In the genomic region with DNA sequence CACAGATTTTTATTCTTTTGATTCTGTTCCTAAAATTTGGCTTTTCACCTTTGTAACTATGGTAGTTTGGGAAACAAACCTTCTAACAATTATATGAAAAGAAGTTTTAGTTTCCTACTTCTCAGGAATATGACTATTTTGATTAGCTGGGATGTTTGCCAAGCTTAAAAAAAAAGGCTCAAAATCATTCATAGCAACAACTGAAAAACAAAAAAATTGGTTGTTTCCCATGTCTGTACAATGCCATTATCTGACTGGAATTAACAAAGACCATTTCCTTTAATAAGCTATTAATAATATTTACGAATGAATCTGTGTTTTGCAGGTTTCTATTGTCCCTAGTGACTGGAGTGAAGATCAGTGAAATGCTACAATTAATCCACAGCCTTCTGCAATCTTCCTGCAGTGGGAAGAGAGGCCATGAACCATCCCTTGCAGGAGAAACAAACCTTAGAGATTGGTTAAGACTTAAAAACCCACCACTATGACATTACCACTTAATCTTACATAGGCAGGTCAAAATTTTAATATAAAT, we compare ENCODE assay signal across 11 cellular contexts. TPM values are rescaled to one million over a fixed set of nuclear protein-coding genes. Genes with fewer than 3 reads are reported as not detected.
A peak's percentile ranks its signal among the peaks of the same experiment; 100 is the strongest.
DNase-seq lines count a peak whose midpoint lies in the region; ATAC-seq and TF ChIP-seq lines count a peak whose summit lies in the region.
"Had no signal": no experiment of that assay in that cellular context is flagged by ENCODE, and none has a peak within 500 bp of the region (broad histone marks: within the 10 kb centered on the region; RNA-seq: fewer than 3 reads in every experiment).

No MANE protein-coding gene starts in this region.

- H3K4me2 ChIP-seq in mesendoderm (ENCODE audit: low read length), result no peak overlapping the region

- DNase-seq in stimulated activated naive CD8-positive, alpha-beta T cell treated with anti-CD3 and anti-CD28 coated beads, Interleukin-15, Interleukin-2, amounts not matched to agents 100 U/mL and 50 U/mL, for 24 hours, result no peak
- DNase-seq in astrocyte of the cerebellum (ENCODE audit: low read depth) (no peak), mesendoderm (no peak), upper lobe of right lung (no peak), NCI-H187 (lab: John Stamatoyannopoulos, UW) (no peak), NCI-H2227 treated with DMSO at 0.1 percent for 48 hours (lab: John Stamatoyannopoulos, UW) (no peak)
- DNase-seq: DMS79 treated with DMSO at 0.1 percent for 48 hours, NCI-H187 treated with DMSO at 0.1 percent for 48 hours, WERI-Rb-1 had no signal

- H3K79me1 ChIP-seq in mesendoderm (ENCODE audit: low read length), result peaks cover 19% of the 10 kb centered on the region

- H3K4me1 ChIP-seq in mesendoderm (ENCODE audit: control insufficient read depth, low read depth, low read length), result peaks cover 16% of the 10 kb centered on the region
- H3K4me1 ChIP-seq in upper lobe of right lung, result peaks cover 54% of the 10 kb centered on the region

- H2AK5ac ChIP-seq in mesendoderm (ENCODE audit: low read length), result no peak overlapping the region

- no peak overlapping the region for H2BK5ac ChIP-seq in mesendoderm (ENCODE audit: low read length)

- peak overlapping the region; percentile 25 for H3K9ac ChIP-seq in mesendoderm (ENCODE audit: low read length)

- no peak overlapping the region for H3K4ac ChIP-seq in mesendoderm (ENCODE audit: low read depth, low read length)

- H4K8ac ChIP-seq in mesendoderm (ENCODE audit: low read depth, low read length), result no peak overlapping the region

- no peaks in the 10 kb centered on the region for H3K9me3 ChIP-seq in upper lobe of right lung

- intact Hi-C loops in upper lobe of right lung (cut with DNase I), result no loop called here

- H3K27ac Mint-ChIP-seq in stimulated activated naive CD8-positive, alpha-beta T cell treated with anti-CD3 and anti-CD28 coated beads, Interleukin-15, Interleukin-2, amounts not matched to agents 100 ng/mL and 50 ng/mL, for 24 hours, result peak overlapping the region; percentile 81

- H3K4me3 ChIP-seq in astrocyte of the cerebellum (ENCODE audit: low read depth, low read length), result peak overlapping the region; percentile 60
- H3K4me3 ChIP-seq in mesendoderm (ENCODE audit: low read length), result no peak overlapping the region
- peak overlapping the region; percentile 94 for H3K4me3 ChIP-seq in upper lobe of right lung

- ATAC-seq in stimulated activated naive CD8-positive, alpha-beta T cell treated with anti-CD3 and anti-CD28 coated beads, Interleukin-15, Interleukin-2, amounts not matched to agents 100 U/mL and 50 U/mL, for 24 hours, result no peak
- ATAC-seq in upper lobe of right lung (no peak), GM18858 (IDR thresholded peaks at IDR 0.05; ENCODE audit: unreplicated experiment) (no peak)

- H3K23ac ChIP-seq in mesendoderm (ENCODE audit: low read length), result no peak overlapping the region

- no peak for TF ChIP-seq CTCF in astrocyte of the cerebellum (IDR thresholded peaks at IDR 0.05; ENCODE audit: low read depth, low read length, missing control alignments)
- TF ChIP-seq CTCF in upper lobe of right lung (IDR thresholded peaks at IDR 0.05), result no peak

- peak overlapping the region; percentile 97 for H3K4me3 Mint-ChIP-seq in stimulated activated naive CD8-positive, alpha-beta T cell treated with anti-CD3 and anti-CD28 coated beads, Interleukin-15, Interleukin-2, amounts not matched to agents 100 ng/mL and 50 ng/mL, for 24 hours

- no peaks in the 10 kb centered on the region for H3K9me3 Mint-ChIP-seq in stimulated activated naive CD8-positive, alpha-beta T cell treated with anti-CD3 and anti-CD28 coated beads, Interleukin-15, Interleukin-2, amounts not matched to agents 100 ng/mL and 50 ng/mL, for 24 hours

- no peaks in the 10 kb centered on the region for H3K36me3 ChIP-seq in mesendoderm (ENCODE audit: control insufficient read depth, insufficient read depth, low read length)
- H3K36me3 ChIP-seq in upper lobe of right lung, result peaks cover 11% of the 10 kb centered on the region

- peaks cover 34% of the 10 kb centered on the region for H3K79me2 ChIP-seq in mesendoderm (ENCODE audit: control insufficient read depth, insufficient read depth, low read length)

- H4K5ac ChIP-seq in mesendoderm (ENCODE audit: low read length), result no peak overlapping the region

- H3K4me1 Mint-ChIP-seq in stimulated activated naive CD8-positive, alpha-beta T cell treated with anti-CD3 and anti-CD28 coated beads, Interleukin-15, Interleukin-2, amounts not matched to agents 100 ng/mL and 50 ng/mL, for 24 hours (ENCODE audit: low read depth), result peaks cover 65% of the 10 kb centered on the region

- H3K27ac ChIP-seq in mesendoderm (ENCODE audit: low read depth, low read length), result no peak overlapping the region
- no peak overlapping the region for H3K27ac ChIP-seq in upper lobe of right lung
- H3K27ac ChIP-seq: WERI-Rb-1 had no signal

- H2BK15ac ChIP-seq in mesendoderm (replicated peaks; ENCODE audit: low read depth), result no peak overlapping the region

- WGBS in mesendoderm (ENCODE audit: extremely low coverage, insufficient coverage, low lambda C conversion rate), result no CpG with 5 or more reads among the region's 1 CpG

- H2BK120ac ChIP-seq in mesendoderm (ENCODE audit: low read depth, low read length), result no peak overlapping the region

- H3K27me3 ChIP-seq in mesendoderm (ENCODE audit: insufficient read depth, low read length, poor library complexity), result no peaks in the 10 kb centered on the region
- no peaks in the 10 kb centered on the region for H3K27me3 ChIP-seq in upper lobe of right lung

- in situ Hi-C loops in astrocyte of the cerebellum (cut with HindIII; ENCODE audit: low sequenced_read_pairs), result no loop called here

- peaks cover 80% of the 10 kb centered on the region for H3K36me3 Mint-ChIP-seq in stimulated activated naive CD8-positive, alpha-beta T cell treated with anti-CD3 and anti-CD28 coated beads, Interleukin-15, Interleukin-2, amounts not matched to agents 100 ng/mL and 50 ng/mL, for 24 hours (ENCODE audit: low read depth)

- no peak overlapping the region for H3K18ac ChIP-seq in mesendoderm (ENCODE audit: low read length)

- no peaks in the 10 kb centered on the region for H3K27me3 Mint-ChIP-seq in stimulated activated naive CD8-positive, alpha-beta T cell treated with anti-CD3 and anti-CD28 coated beads, Interleukin-15, Interleukin-2, amounts not matched to agents 100 ng/mL and 50 ng/mL, for 24 hours

- no peak overlapping the region for H3K56ac ChIP-seq in mesendoderm (ENCODE audit: low read length)

RNA-seq across cellular contexts. Expression of gene PURB, which starts 4.2 kb away (rescaled TPM):
- 10.5 TPM for polyA plus RNA-seq in mesendoderm (2013, experiment 1 of 2)
- 10.2 TPM for polyA plus RNA-seq in mesendoderm (2013, experiment 2 of 2)
- 26.0 TPM for total RNA-seq in upper lobe of right lung

RNA-seq across cellular contexts. Expression of gene H2AZ2, which starts 33.2 kb away (rescaled TPM):
- polyA plus RNA-seq in mesendoderm (2013, experiment 1 of 2), result 202 TPM
- 200 TPM for polyA plus RNA-seq in mesendoderm (2013, experiment 2 of 2)
- 131 TPM for total RNA-seq in upper lobe of right lung
